In genomic region chr11:11774928-11775327, GRCh38 we compare ENCODE assay signal across 22 cellular contexts.
"Had no signal": no experiment of that assay in that cellular context is flagged by ENCODE, and none has a peak within 500 bp of the region (broad histone marks: within the 10 kb centered on the region; RNA-seq: fewer than 3 reads in every experiment).

No MANE protein-coding gene starts in this region.

- H3K36me3 ChIP-seq: colonic mucosa, gastroesophageal sphincter, heart left ventricle, left lung, lower lobe of right lung had no signal

- H3K27me3 ChIP-seq: colonic mucosa, gastroesophageal sphincter had no signal

- H3K4me3 Mint-ChIP-seq: dendritic cell treated with granulocyte-macrophage colony-stimulating factor and Interleukin-4, amounts not matched to agents 40 ng/mL and 50 ng/mL, for 4 days; effector memory CD8-positive, alpha-beta T cell; endodermal cell; immature natural killer cell; mesothelial cell of epicardium had no signal

- H3K4me3 ChIP-seq: colonic mucosa, gastroesophageal sphincter, heart left ventricle, hepatocyte, left lung, lower lobe of right lung, mucosa of descending colon had no signal

- DNase-seq: colonic mucosa; cortex of kidney; effector CD8-positive, alpha-beta T cell; effector memory CD8-positive, alpha-beta T cell; endodermal cell; erythroblast; foreskin keratinocyte; heart left ventricle; hypothalamus; immature natural killer cell; left cardiac atrium; left lung; left ventricle myocardium superior; lower lobe of right lung; mesenchymal stem cell; mucosa of descending colon had no signal

- H3K36me3 Mint-ChIP-seq: immature natural killer cell, mesothelial cell of epicardium had no signal

- H3K27ac Mint-ChIP-seq: dendritic cell treated with granulocyte-macrophage colony-stimulating factor and Interleukin-4, amounts not matched to agents 40 ng/mL and 50 ng/mL, for 4 days; effector memory CD8-positive, alpha-beta T cell; endodermal cell; immature natural killer cell; mesothelial cell of epicardium had no signal

- ATAC-seq: effector memory CD8-positive, alpha-beta T cell; esophagus mucosa; foreskin keratinocyte; gastroesophageal sphincter; heart left ventricle; left cardiac atrium; left lung; left ventricle myocardium superior; lower lobe of right lung; mucosa of descending colon had no signal

- H3K4me1 Mint-ChIP-seq: immature natural killer cell, mesothelial cell of epicardium had no signal

- H3K27ac ChIP-seq: colonic mucosa, epithelial cell of prostate, foreskin keratinocyte, gastroesophageal sphincter, heart left ventricle, hepatocyte, left lung, lower lobe of right lung had no signal

- H3K9me3 ChIP-seq: colonic mucosa, gastroesophageal sphincter, heart left ventricle, left lung, lower lobe of right lung, mucosa of descending colon had no signal

- H3K4me1 ChIP-seq: colonic mucosa, foreskin keratinocyte, gastroesophageal sphincter, heart left ventricle, left lung, lower lobe of right lung had no signal

- H3K9me3 Mint-ChIP-seq: dendritic cell treated with granulocyte-macrophage colony-stimulating factor and Interleukin-4, amounts not matched to agents 40 ng/mL and 50 ng/mL, for 4 days; effector memory CD8-positive, alpha-beta T cell; endodermal cell; immature natural killer cell; mesothelial cell of epicardium had no signal
